13 cellular contexts compared by ENCODE assay signal in genomic region chr11:118896472-118896913, GRCh38. TPM values are rescaled to one million over a fixed set of nuclear protein-coding genes. Genes with fewer than 3 reads are reported as not detected.
DNase-seq lines count a peak whose midpoint lies in the region; ATAC-seq and TF ChIP-seq lines count a peak whose summit lies in the region.
"Had no signal": no experiment of that assay in that cellular context is flagged by ENCODE, and none has a peak within 500 bp of the region (broad histone marks: within the 10 kb centered on the region; RNA-seq: fewer than 3 reads in every experiment).

No MANE protein-coding gene starts in this region.

- no peaks in the 10 kb centered on the region for H3K9me3 Mint-ChIP-seq in CD4-positive, alpha-beta T cell
- H3K9me3 Mint-ChIP-seq in HFFc6 (peaks cover 6% of the 10 kb centered on the region; the same call in 1 of the 2 replicates), nephron progenitor cell (no peaks in the 10 kb centered on the region)
- H3K9me3 Mint-ChIP-seq in activated naive CD4-positive, alpha-beta T cell treated with anti-CD3 and anti-CD28 coated beads, Interleukin-2, amount 50 U/mL, for 72 hours, result no peaks in the 10 kb centered on the region

- intact Hi-C loops in CD4-positive, alpha-beta T cell (cut with DNase I, micrococcal nuclease), result loop anchor here in 1 of 2 experiments (5.0 kb wide), 2 partner anchors 36 to 209 kb away; no protein-coding TSS in a partner anchor

- H3K4me3 Mint-ChIP-seq in CD4-positive, alpha-beta T cell, result peak overlapping the region; percentile 43
- H3K4me3 Mint-ChIP-seq in HFFc6 (no peak overlapping the region), nephron progenitor cell (no peak overlapping the region)

- peaks cover 68% of the 10 kb centered on the region for H3K4me1 Mint-ChIP-seq in CD4-positive, alpha-beta T cell (ENCODE audit: low read depth)
- H3K4me1 Mint-ChIP-seq in HFFc6 (ENCODE audit: low read depth) (no peaks in the 10 kb centered on the region), nephron progenitor cell (peaks cover 54% of the 10 kb centered on the region)

- DNase-seq in CD4-positive, alpha-beta T cell, result no peak
- DNase-seq in HFFc6 (no peak), nephron progenitor cell (no peak), D341Med (ENCODE audit: low spot score) (no peak), foreskin melanocyte (no peak)
- no peak for DNase-seq in activated naive CD4-positive, alpha-beta T cell treated with anti-CD3 and anti-CD28 coated beads, Interleukin-2, amount 50 U/mL, for 72 hours (ENCODE audit: low spot score in 2 of 2)
- DNase-seq: activated CD4-positive, alpha-beta T cell treated with anti-CD3 and anti-CD28 coated beads, Interleukin-2, amount 50 U/mL, for 1 hour; anterior cingulate cortex; effector CD8-positive, alpha-beta T cell; left ventricle myocardium superior; right lobe of liver; Right ventricle myocardium superior had no signal

- no peaks in the 10 kb centered on the region for H3K27me3 Mint-ChIP-seq in CD4-positive, alpha-beta T cell
- H3K27me3 Mint-ChIP-seq in HFFc6 (ENCODE audit: insufficient read depth) (peaks cover 28% of the 10 kb centered on the region), nephron progenitor cell (ENCODE audit: low read depth, poor library complexity) (peaks cover 4% of the 10 kb centered on the region)

- H3K27ac Mint-ChIP-seq in CD4-positive, alpha-beta T cell, result peak overlapping the region; percentile 97
- H3K27ac Mint-ChIP-seq in HFFc6 (0 out of 2 replicates have a peak overlapping the region, but pooled peaks have one; percentile 53), nephron progenitor cell (peak overlapping the region; percentile 93)
- H3K27ac Mint-ChIP-seq in activated naive CD4-positive, alpha-beta T cell treated with anti-CD3 and anti-CD28 coated beads, Interleukin-2, amount 50 U/mL, for 72 hours, result peak overlapping the region; percentile 64 to 84

- H3K36me3 Mint-ChIP-seq in CD4-positive, alpha-beta T cell (ENCODE audit: low read depth), result peaks cover 91% of the 10 kb centered on the region
- H3K36me3 Mint-ChIP-seq in HFFc6 (ENCODE audit: low read depth) (peaks cover 28% of the 10 kb centered on the region), nephron progenitor cell (ENCODE audit: low read depth) (peaks cover 13% of the 10 kb centered on the region)
- peaks cover 10 to 25% of the 10 kb centered on the region in 2 donors for H3K36me3 Mint-ChIP-seq in activated naive CD4-positive, alpha-beta T cell treated with anti-CD3 and anti-CD28 coated beads, Interleukin-2, amount 50 U/mL, for 72 hours

- TF ChIP-seq CTCF in CD4-positive, alpha-beta T cell (IDR thresholded peaks at IDR 0.05), result no peak
- TF ChIP-seq CTCF in HFFc6 (IDR thresholded peaks at IDR 0.05), result no peak
- TF ChIP-seq CTCF in nephron progenitor cell (IDR thresholded peaks at IDR 0.05), result no peak

- ATAC-seq in CD4-positive, alpha-beta T cell (ENCODE audit: poor library complexity), result no peak
- ATAC-seq in activated naive CD4-positive, alpha-beta T cell treated with anti-CD3 and anti-CD28 coated beads, Interleukin-2, amount 50 U/mL, for 72 hours, result no peak
- ATAC-seq in GM18511 (IDR thresholded peaks at IDR 0.05; ENCODE audit: unreplicated experiment), result no peak
- ATAC-seq: left ventricle myocardium superior had no signal

- CTCF ChIA-PET in CD4-positive, alpha-beta T cell (lab: Charles Lee), result interaction anchor here (0.9 to 1.4 kb wide), 4 partner anchors 10 to 131 kb away, joined by 3 to 6 read pairs (median 4); no protein-coding TSS in a partner anchor

- POLR2A ChIA-PET in CD4-positive, alpha-beta T cell (lab: Charles Lee), result interaction anchor here (1.1 to 5.6 kb wide), 14 partner anchors 9 to 204 kb away, joined by 3 to 212 read pairs (median 8); partner anchors contain the start of genes DDX6 and VPS11

- H3K9me3 ChIP-seq in CD4-positive, alpha-beta T cell (ENCODE audit: control insufficient read depth, low read length), result no peaks in the 10 kb centered on the region
- H3K9me3 ChIP-seq: right lobe of liver had no signal

- peak overlapping the region; percentile 89 for H3K27ac ChIP-seq in CD4-positive, alpha-beta T cell (ENCODE audit: low read depth, low read length)
- H3K27ac ChIP-seq: right lobe of liver had no signal

- no peaks in the 10 kb centered on the region for H3K27me3 ChIP-seq in CD4-positive, alpha-beta T cell (ENCODE audit: control insufficient read depth, insufficient read depth, low read length)
- H3K27me3 ChIP-seq: right lobe of liver had no signal

RNA-seq across cellular contexts. Expression of gene CXCR5, which starts 12.8 kb away (rescaled TPM):
- total RNA-seq in CD4-positive, alpha-beta T cell, result 10 to 100 TPM; 13.2 to 14.3 TPM
- total RNA-seq in HFFc6 (2021; fragmentation: NEBNext Ultra II Directional; extraction: Animal tissue kit (Norgen Biotek cat#: 25700)), result under 1 TPM in 1 of 6 experiments, not detected in 5; 0.06 TPM
- total RNA-seq in activated naive CD4-positive, alpha-beta T cell treated with anti-CD3 and anti-CD28 coated beads, Interleukin-2, amount 50 U/mL, for 72 hours, result 10 to 100 TPM in 1 of 2 donors, 1 to 10 TPM in 1; 9.3 to 25.9 TPM
- total RNA-seq: left ventricle myocardium superior, Right ventricle myocardium superior had no signal

RNA-seq across cellular contexts. Expression of gene BCL9L, which starts 29.2 kb away (rescaled TPM):
- 100 to 1,000 TPM; 326 to 332 TPM for total RNA-seq in CD4-positive, alpha-beta T cell
- 100 to 1,000 TPM; 120 to 135 (median 127) TPM for total RNA-seq in HFFc6 (2021; fragmentation: NEBNext Ultra II Directional; extraction: Animal tissue kit (Norgen Biotek cat#: 25700))
- 10 to 100 TPM; 46.6 to 57.4 TPM for total RNA-seq in activated naive CD4-positive, alpha-beta T cell treated with anti-CD3 and anti-CD28 coated beads, Interleukin-2, amount 50 U/mL, for 72 hours

RNA-seq across cellular contexts. Expression of gene UPK2, which starts 59.6 kb away (rescaled TPM):
- total RNA-seq in CD4-positive, alpha-beta T cell, result under 1 TPM in 1 of 2 experiments, not detected in 1; 0.27 TPM
- under 1 TPM in 4 of 6 experiments, not detected in 2; 0.19 to 0.83 (median 0.29) TPM for total RNA-seq in HFFc6 (2021; fragmentation: NEBNext Ultra II Directional; extraction: Animal tissue kit (Norgen Biotek cat#: 25700))
- total RNA-seq in activated naive CD4-positive, alpha-beta T cell treated with anti-CD3 and anti-CD28 coated beads, Interleukin-2, amount 50 U/mL, for 72 hours, result 1 to 10 TPM in 1 of 2 donors, under 1 TPM in 1; 0.80 to 2.0 TPM
- total RNA-seq: left ventricle myocardium superior, right lobe of liver, Right ventricle myocardium superior had no signal

Comparison
In these comparisons a context has a peak if more than half of its experiments do, and no peak if none do; other contexts are left out.
1. RNA of gene CXCR5, which starts 12.8 kb away (total RNA-seq): 9.3 to 25.9 TPM in activated naive CD4-positive, alpha-beta T cell treated with anti-CD3 and anti-CD28 coated beads, Interleukin-2, amount 50 U/mL, for 72 hours and 13.2 to 14.3 TPM in CD4-positive, alpha-beta T cell; 0.06 TPM in HFFc6; every median in the first group is over 4 times any median in the second.
2. Peak in every context shown above with its lines, with median percentiles within 50 percentile points of each other: H3K27ac Mint-ChIP-seq.